ENCODE assay signal across 8 cellular contexts in the genomic region with DNA sequence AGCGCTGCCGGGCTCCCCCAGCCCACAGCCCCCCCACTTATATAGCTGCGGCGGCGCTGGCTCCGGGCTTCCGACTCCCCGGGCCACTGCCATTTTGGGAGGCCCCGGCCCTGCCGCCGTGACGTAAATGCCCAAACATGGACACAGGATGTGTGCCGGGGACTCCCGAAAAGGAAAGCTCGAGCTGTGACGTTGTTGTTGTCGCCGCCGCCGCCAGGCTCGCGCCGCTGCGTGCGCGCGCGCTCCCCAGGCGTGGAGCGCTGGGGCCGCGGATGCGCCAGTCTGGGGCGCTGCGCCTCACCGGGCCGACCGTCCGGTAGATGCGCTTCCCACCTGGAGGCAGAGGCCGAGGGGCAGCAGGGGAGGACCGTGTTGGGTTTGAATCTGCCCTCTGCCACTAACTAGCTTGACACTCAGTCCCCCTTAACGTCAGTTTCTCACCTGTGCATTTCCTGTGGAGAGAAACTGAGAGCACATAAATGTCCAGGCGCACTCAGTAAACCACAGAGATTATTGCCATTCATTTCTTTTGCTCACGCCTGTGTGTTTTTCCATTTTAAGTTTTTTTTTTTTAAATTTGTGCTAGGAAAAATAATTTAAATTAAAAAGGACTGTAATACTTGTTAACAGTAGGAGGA. TPM values are rescaled to one million over a fixed set of nuclear protein-coding genes. Genes with fewer than 3 reads are reported as not detected.
A peak's percentile ranks its signal among the peaks of the same experiment; 100 is the strongest.
DNase-seq lines count a peak whose midpoint lies in the region; ATAC-seq and TF ChIP-seq lines count a peak whose summit lies in the region.

Gene EGR4, minus strand, starts transcription at position 15 of the 638 bp plus-strand sequence. CDS start 231 bp downstream, outside the sequence.

- H3K9me3 ChIP-seq in Peyer's patch (no peaks in the 10 kb centered on the region), suprapubic skin (no peaks in the 10 kb centered on the region)

- H3K27ac ChIP-seq in Peyer's patch = peak within 1 kb of the TSS in 1 of 4 donors; percentile 15
- H3K27ac ChIP-seq in suprapubic skin = no peak within 1 kb of the TSS

- no peaks in the 10 kb centered on the region for H3K36me3 Mint-ChIP-seq in activated T-helper 17 cell treated with anti-CD3 and anti-CD28 coated beads, Interleukin-2, amount 50 U/mL, for 72 hours (ENCODE audit: low read depth)

- 12% methylated on average over 11 of the region's 45 CpGs for WGBS in suprapubic skin

- H3K27ac Mint-ChIP-seq in activated T-helper 17 cell treated with anti-CD3 and anti-CD28 coated beads, Interleukin-2, amount 50 U/mL, for 72 hours = no peak within 1 kb of the TSS

- H3K9me3 Mint-ChIP-seq in activated T-helper 17 cell treated with anti-CD3 and anti-CD28 coated beads, Interleukin-2, amount 50 U/mL, for 72 hours = no peaks in the 10 kb centered on the region

- ATAC-seq in GM21825 (IDR thresholded peaks at IDR 0.05; ENCODE audit: unreplicated experiment) = peak; percentile 88
- peak; percentile 97 for ATAC-seq in activated T-helper 17 cell treated with anti-CD3 and anti-CD28 coated beads, Interleukin-2, amount 50 U/mL, for 72 hours (replicated peaks)

- H3K4me1 Mint-ChIP-seq in activated T-helper 17 cell treated with anti-CD3 and anti-CD28 coated beads, Interleukin-2, amount 50 U/mL, for 72 hours = no peaks in the 10 kb centered on the region

- H3K36me3 ChIP-seq in Peyer's patch = no peaks in the 10 kb centered on the region
- H3K36me3 ChIP-seq in suprapubic skin = no peaks in the 10 kb centered on the region

- peak within 1 kb of the TSS; percentile 58 for H3K4me3 Mint-ChIP-seq in activated T-helper 17 cell treated with anti-CD3 and anti-CD28 coated beads, Interleukin-2, amount 50 U/mL, for 72 hours

- peak within 1 kb of the TSS; percentile 30 to 54 (median 48) for H3K4me3 ChIP-seq in Peyer's patch
- peak within 1 kb of the TSS; percentile 53 for H3K4me3 ChIP-seq in suprapubic skin

- DNase-seq in DMS153 treated with DMSO at 0.1 percent for 48 hours (lab: John Stamatoyannopoulos, UW; ENCODE audit: unreplicated experiment) (peak; percentile 60), KBM-7 (peak; percentile 81), Peyer's patch (peak; percentile 56 to 87 (median 72)), fibroblast of peridontal ligament (ENCODE audit: extremely low read depth) (peak; percentile 38), non-pigmented ciliary epithelial cell (ENCODE audit: low read depth) (peak; percentile 17), suprapubic skin (ENCODE audit: low spot score in 2 of 2) (no peak)

- peaks cover 49% of the 10 kb centered on the region for H3K27me3 Mint-ChIP-seq in activated T-helper 17 cell treated with anti-CD3 and anti-CD28 coated beads, Interleukin-2, amount 50 U/mL, for 72 hours

- H3K4me1 ChIP-seq in Peyer's patch = peaks cover 0 to 26% (median 12%) of the 10 kb centered on the region in 4 donors
- peaks cover 30% of the 10 kb centered on the region for H3K4me1 ChIP-seq in suprapubic skin

- in situ Hi-C loops in KBM-7 (cut with MboI; ENCODE audit: low pct_unique_long_range_greater_than_20kb, low sequenced_read_pairs) = no loop called here

- TF ChIP-seq POLR2A in Peyer's patch (IDR thresholded peaks at IDR 0.05) (no peak), suprapubic skin (IDR thresholded peaks at IDR 0.05) (no peak)

- TF ChIP-seq EP300 in suprapubic skin (IDR thresholded peaks at IDR 0.05) = no peak

- TF ChIP-seq CTCF in Peyer's patch (IDR thresholded peaks at IDR 0.05) (peak in 1 of 6 experiments; percentile 10), suprapubic skin (IDR thresholded peaks at IDR 0.05) (no peak)

- H3K27me3 ChIP-seq in Peyer's patch = peaks cover 0 to 28% of the 10 kb centered on the region in 2 donors
- H3K27me3 ChIP-seq in suprapubic skin = peaks cover 96% of the 10 kb centered on the region

RNA-seq across cellular contexts. Expression of gene EGR4, which starts in this region (rescaled TPM):
- total RNA-seq in Peyer's patch (not detected), suprapubic skin (not detected)
- under 1 TPM; 0.11 to 0.29 TPM for total RNA-seq in activated T-helper 17 cell treated with anti-CD3 and anti-CD28 coated beads, Interleukin-2, amount 50 U/mL, for 72 hours

Comparison
In these comparisons a context has a peak if more than half of its experiments do, and no peak if none do; other contexts are left out.
1. Peak in DNase-seq and H3K4me3 ChIP-seq in Peyer's patch; RNA of the gene not detected or under 1 TPM.
2. Peak in ATAC-seq in activated T-helper 17 cell treated with anti-CD3 and anti-CD28 coated beads, Interleukin-2, amount 50 U/mL, for 72 hours; RNA of the gene not detected or under 1 TPM.
3. DNase-seq: peak in DMS153 treated with DMSO at 0.1 percent for 48 hours (single experiment), KBM-7 (single experiment), fibroblast of peridontal ligament (single experiment) and non-pigmented ciliary epithelial cell (single experiment); none in suprapubic skin (0 of 2).